18 cellular contexts compared by ENCODE assay signal in genomic region chr16:57279780-57280638, GRCh38. TPM values are rescaled to one million over a fixed set of nuclear protein-coding genes. Genes with fewer than 3 reads are reported as not detected.
DNase-seq lines count a peak whose midpoint lies in the region; ATAC-seq and TF ChIP-seq lines count a peak whose summit lies in the region.
"Had no signal": no experiment of that assay in that cellular context is flagged by ENCODE, and none has a peak within 500 bp of the region (broad histone marks: within the 10 kb centered on the region; RNA-seq: fewer than 3 reads in every experiment).

No MANE protein-coding gene starts in this region.

- H3K27ac ChIP-seq in HEK293 (ENCODE audit: extremely low read depth, low read depth, low read length) (no peak overlapping the region), stomach (peak overlapping the region; percentile 31 to 90 (median 39)), adrenal gland (no peak overlapping the region)
- H3K27ac ChIP-seq: right atrium auricular region, testis had no signal

- H3K36me3 Mint-ChIP-seq in T-helper 2 cell treated with Interferon-gamma antibody and Interleukin-4, amounts not matched to agents 5 μg/mL and 100 μg/mL, for 36 hours (ENCODE audit: low read depth) = no peaks in the 10 kb centered on the region
- H3K36me3 Mint-ChIP-seq: activated naive CD4-positive, alpha-beta T cell treated with anti-CD3 and anti-CD28 coated beads, Interleukin-2, amount 50 U/mL, for 72 hours; naive B cell had no signal

- no peak overlapping the region for H3K4me3 Mint-ChIP-seq in T-helper 2 cell treated with Interferon-gamma antibody and Interleukin-4, amounts not matched to agents 5 μg/mL and 100 μg/mL, for 36 hours
- H3K4me3 Mint-ChIP-seq: dendritic cell treated with granulocyte-macrophage colony-stimulating factor and Interleukin-4, amounts not matched to agents 40 ng/mL and 50 ng/mL, for 4 days; H9 had no signal

- peak overlapping the region; percentile 2 for H3K27ac Mint-ChIP-seq in T-helper 2 cell treated with Interferon-gamma antibody and Interleukin-4, amounts not matched to agents 5 μg/mL and 100 μg/mL, for 36 hours
- H3K27ac Mint-ChIP-seq: activated naive CD4-positive, alpha-beta T cell treated with anti-CD3 and anti-CD28 coated beads, Interleukin-2, amount 50 U/mL, for 72 hours; dendritic cell treated with granulocyte-macrophage colony-stimulating factor and Interleukin-4, amounts not matched to agents 40 ng/mL and 50 ng/mL, for 4 days had no signal

- TF ChIP-seq POLR2A in stomach (IDR thresholded peaks at IDR 0.05) (no peak), adrenal gland (IDR thresholded peaks at IDR 0.05) (no peak)

- H3K36me3 ChIP-seq in HEK293 (ENCODE audit: control insufficient read depth in 2 of 2, insufficient read depth in 1 of 2, low read length in 2 of 2) (no peaks in the 10 kb centered on the region), stomach (no peaks in the 10 kb centered on the region), adrenal gland (replicated peaks in 1 of 2) (no peaks in the 10 kb centered on the region)
- H3K36me3 ChIP-seq: right atrium auricular region had no signal

- no peak for TF ChIP-seq EP300 in stomach (IDR thresholded peaks at IDR 0.05)

- peaks cover 39% of the 10 kb centered on the region for H3K4me1 Mint-ChIP-seq in T-helper 2 cell treated with Interferon-gamma antibody and Interleukin-4, amounts not matched to agents 5 μg/mL and 100 μg/mL, for 36 hours (ENCODE audit: low read depth)

- peak; percentile 8 for ATAC-seq in left colon
- ATAC-seq: activated CD4-positive, CD25-positive, alpha-beta regulatory T cell treated with anti-CD3 and anti-CD28 coated beads, Interleukin-2, amount 50 U/mL, for 24 hours; activated naive CD4-positive, alpha-beta T cell treated with anti-CD3 and anti-CD28 coated beads, Interleukin-2, amount 50 U/mL, for 72 hours had no signal

- H3K9me3 ChIP-seq in HEK293 (ENCODE audit: control insufficient read depth, insufficient read depth, low read depth, low read length) = no peaks in the 10 kb centered on the region
- no peaks in the 10 kb centered on the region for H3K9me3 ChIP-seq in stomach
- no peaks in the 10 kb centered on the region for H3K9me3 ChIP-seq in adrenal gland (replicated peaks in 1 of 3)
- H3K9me3 ChIP-seq: right atrium auricular region, testis had no signal

- TF ChIP-seq CTCF in HEK293 (tag by site-specific recombination; IDR thresholded peaks at IDR 0.05) (no peak), stomach (IDR thresholded peaks at IDR 0.05) (no peak), adrenal gland (IDR thresholded peaks at IDR 0.05) (no peak)

- no peak overlapping the region for H3K4me3 ChIP-seq in HEK293 (ENCODE audit: low read depth, low read length)
- peak overlapping the region in 1 of 4 donors; percentile 4 for H3K4me3 ChIP-seq in stomach
- no peak overlapping the region for H3K4me3 ChIP-seq in adrenal gland
- H3K4me3 ChIP-seq: right atrium auricular region, testis had no signal

- H3K4me1 ChIP-seq in HEK293 (ENCODE audit: control insufficient read depth, insufficient read depth, low read length) (no peaks in the 10 kb centered on the region; the same call in 1 of the 2 replicates), stomach (peaks cover 34 to 81% (median 66%) of the 10 kb centered on the region in 4 donors), adrenal gland (replicated peaks in 1 of 2) (peaks cover 16 to 22% of the 10 kb centered on the region in 2 donors)

- no peak for DNase-seq in T-helper 2 cell treated with Interferon-gamma antibody and Interleukin-4, amounts not matched to agents 5 μg/mL and 100 μg/mL, for 36 hours (ENCODE audit: low spot score)
- DNase-seq in left colon (peak in 1 of 2 donors; percentile 24), stomach (no peak), adrenal gland (no peak), UCSD-AML1 (lab: John Stamatoyannopoulos, UW; ENCODE audit: unreplicated experiment) (no peak), NOMO-1 treated with DMSO at 0.1 percent for 48 hours (lab: John Stamatoyannopoulos, UW; ENCODE audit: unreplicated experiment) (no peak)
- DNase-seq: activated T-cell treated with anti-CD3 and anti-CD28 coated beads, Interleukin-2, amount 50 U/mL, for 48 hours; H9; naive B cell; NCI-H1417 treated with DMSO at 0.1 percent for 48 hours; NCI-H2107; stimulated activated CD4-positive, alpha-beta T cell treated with anti-CD3 and anti-CD28 coated beads, Interleukin-15, amount 100 ng/mL, for 24 hours; testis had no signal

- H3K27me3 ChIP-seq in stomach (peaks cover 0 to 24% (median 13%) of the 10 kb centered on the region in 3 donors), adrenal gland (no peaks in the 10 kb centered on the region)
- H3K27me3 ChIP-seq: right atrium auricular region, testis had no signal

- WGBS in stomach, 5 donors = 34 to 54% (median 44%) methylated on average over 7 of the region's 7 CpGs
- WGBS in adrenal gland, 4 donors = 39 to 51% (median 42%) methylated on average over 6 to 7 of the region's 7 CpGs

- peaks cover 34% of the 10 kb centered on the region for H3K27me3 Mint-ChIP-seq in T-helper 2 cell treated with Interferon-gamma antibody and Interleukin-4, amounts not matched to agents 5 μg/mL and 100 μg/mL, for 36 hours (ENCODE audit: low read depth)

- CTCF ChIA-PET in HEK293 (lab: Yijun Ruan, JAX) = interaction anchor here (0.6 to 0.9 kb wide), 2 partner anchors 137 to 259 kb away, joined by 4 to 5 read pairs; no protein-coding TSS in a partner anchor

- H3K9me3 Mint-ChIP-seq in T-helper 2 cell treated with Interferon-gamma antibody and Interleukin-4, amounts not matched to agents 5 μg/mL and 100 μg/mL, for 36 hours = no peaks in the 10 kb centered on the region
- H3K9me3 Mint-ChIP-seq: activated naive CD4-positive, alpha-beta T cell treated with anti-CD3 and anti-CD28 coated beads, Interleukin-2, amount 50 U/mL, for 72 hours; dendritic cell treated with granulocyte-macrophage colony-stimulating factor and Interleukin-4, amounts not matched to agents 40 ng/mL and 50 ng/mL, for 4 days; naive B cell had no signal

- POLR2A ChIA-PET in HEK293 (lab: Yijun Ruan, JAX) = interaction anchor here (0.9 to 1.3 kb wide), 3 partner anchors 9 to 35 kb away, joined by 3 to 8 read pairs (median 3); partner anchors contain the start of gene ARL2BP

- intact Hi-C loops in left colon (cut with DNase I, micrococcal nuclease) (no loop called here), stomach (cut with DNase I; ENCODE audit: low total_unique reads) (no loop called here), adrenal gland (cut with DNase I) (loop anchor here in 1 of 2 donors (10.0 kb wide), 1 partner anchor 185 kb away; the partner anchor contains the start of gene CPNE2)

TF ChIP-seq in HEK293, 187 proteins besides CTCF, POLR2A, EP300 and RAD21:
- TF ChIP-seq HIC1 (tag by site-specific recombination; IDR thresholded peaks at IDR 0.05) = no peak
- TF ChIP-seq ZNF768 (tag by site-specific recombination; IDR thresholded peaks at IDR 0.05) = 0 out of 2 replicates have a peak, but pooled peaks have one; percentile 6

RNA-seq across cellular contexts. Expression of gene PLLP, which starts 4.5 kb away (rescaled TPM):
- total RNA-seq in left colon = 10 to 100 TPM; 15.8 to 18.1 TPM
- 100 to 1,000 TPM in 2 of 5 donors, 10 to 100 TPM in 3; 27.4 to 190 (median 59.1) TPM for total RNA-seq in stomach
- 10 to 100 TPM; 39.0 to 46.6 (median 43.7) TPM for polyA plus RNA-seq in stomach
- total RNA-seq in adrenal gland = 1 to 10 TPM; 1.0 to 10.0 (median 2.7) TPM
- polyA plus RNA-seq in adrenal gland = 1 to 10 TPM; 1.5 to 7.0 (median 2.7) TPM

RNA-seq across cellular contexts. Expression of gene ARL2BP, which starts 35.0 kb away (rescaled TPM):
- total RNA-seq in left colon (10 to 100 TPM; 32.3 to 35.3 TPM), stomach (10 to 100 TPM; 15.6 to 61.6 (median 46.7) TPM), adrenal gland (10 to 100 TPM; 47.9 to 88.7 (median 57.9) TPM)
- polyA plus RNA-seq in stomach (10 to 100 TPM; 24.0 to 46.6 (median 39.8) TPM), adrenal gland (100 to 1,000 TPM in 1 of 3 donors, 10 to 100 TPM in 2; 32.6 to 136 (median 35.2) TPM)

Comparison
In these comparisons a context has a peak if more than half of its experiments do, and no peak if none do; other contexts are left out.
1. H3K27ac ChIP-seq: peak in stomach (5 of 5); none in HEK293 (single experiment) and adrenal gland (0 of 5).